9 cellular contexts compared by ENCODE assay signal in the genomic region with DNA sequence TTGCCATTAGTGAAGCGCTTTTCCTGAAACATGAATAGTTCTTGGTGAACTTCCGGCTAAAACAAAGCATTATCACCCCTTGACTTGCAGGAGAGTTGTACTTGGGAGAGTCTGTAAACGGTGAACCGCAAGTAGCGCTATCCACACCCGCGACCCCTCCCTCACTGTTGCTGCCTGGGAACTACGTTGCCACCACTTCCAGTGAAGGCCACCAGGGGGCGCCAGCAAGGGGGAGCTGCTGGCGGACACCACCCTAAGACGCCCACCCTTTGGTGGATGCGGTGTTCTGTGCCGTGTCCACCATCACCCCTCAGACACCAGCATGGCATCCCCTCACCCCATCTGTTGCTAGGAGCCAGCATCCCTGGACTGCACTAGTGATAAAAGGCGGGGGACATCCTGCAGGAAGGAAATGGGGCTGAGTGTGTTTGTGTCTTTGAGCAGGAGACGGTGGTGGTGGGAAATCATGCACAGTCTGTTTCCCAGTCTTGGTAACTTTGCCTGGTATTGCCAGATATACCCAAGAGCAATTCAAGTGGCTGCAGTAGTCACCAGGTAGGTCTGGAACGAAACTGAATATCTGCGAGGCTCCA.
DNase-seq lines count a peak whose midpoint lies in the region; ATAC-seq and TF ChIP-seq lines count a peak whose summit lies in the region.
"Had no signal": no experiment of that assay in that cellular context is flagged by ENCODE, and none has a peak within 500 bp of the region (broad histone marks: within the 10 kb centered on the region; RNA-seq: fewer than 3 reads in every experiment).

No MANE protein-coding gene starts in this region.

- peaks cover 4% of the 10 kb centered on the region; the same call in 1 of the 3 replicates for H3K9me3 Mint-ChIP-seq in GM23338
- H3K9me3 Mint-ChIP-seq in osteocyte (ENCODE audit: unreplicated experiment), result no peaks in the 10 kb centered on the region
- H3K9me3 Mint-ChIP-seq: T-helper 1 cell treated with Interleukin-12 subunit alpha and Interleukin-12 subunit beta and Interleukin-4 antibody, amounts not matched to agents 30 μg/mL and 1 μg/mL, for 36 hours had no signal

- no peaks in the 10 kb centered on the region for H3K36me3 ChIP-seq in GM23338 (ENCODE audit: insufficient read depth)

- H3K9me2 ChIP-seq in GM23338 (ENCODE audit: insufficient read depth), result 0 out of 2 replicates have a peak, but pooled peaks cover 4% of the 10 kb centered on the region

- no peaks in the 10 kb centered on the region for H3F3A ChIP-seq in GM23338 (replicated peaks; ENCODE audit: low read depth)

- H3K27me3 Mint-ChIP-seq in GM23338 (ENCODE audit: insufficient read depth, low read depth, poor library complexity) (peaks cover 5% of the 10 kb centered on the region), osteocyte (ENCODE audit: unreplicated experiment) (no peaks in the 10 kb centered on the region)

- H2AFZ ChIP-seq in GM23338, result no peak overlapping the region

- ATAC-seq in GM23338 (peak; percentile 99), HG03460 (IDR thresholded peaks at IDR 0.05; ENCODE audit: unreplicated experiment) (no peak)

- H3K4me2 ChIP-seq in GM23338, result no peak overlapping the region

- H3K27ac Mint-ChIP-seq in GM23338 (no peak overlapping the region), osteocyte (ENCODE audit: unreplicated experiment) (no peak overlapping the region)
- H3K27ac Mint-ChIP-seq: T-helper 1 cell treated with Interleukin-12 subunit alpha and Interleukin-12 subunit beta and Interleukin-4 antibody, amounts not matched to agents 30 μg/mL and 1 μg/mL, for 36 hours had no signal

- H4K20me1 ChIP-seq in GM23338 (replicated peaks; ENCODE audit: insufficient read depth), result no peaks in the 10 kb centered on the region

- peak; percentile 88 for DNase-seq in GM23338 (ENCODE audit: low spot score)
- peak; percentile 24 for DNase-seq in UCSD-AML1 (lab: John Stamatoyannopoulos, UW; ENCODE audit: unreplicated experiment)
- peak; percentile 24 for DNase-seq in effector CD8-positive, alpha-beta T cell (lab: John Stamatoyannopoulos, UW)
- no peak for DNase-seq in osteocyte (ENCODE audit: extremely low spot score, unreplicated experiment)
- no peak for DNase-seq in NCI-H1694 (lab: John Stamatoyannopoulos, UW)
- DNase-seq in NCI-H2196 treated with DMSO at 0.1 percent for 48 hours (lab: John Stamatoyannopoulos, UW; ENCODE audit: unreplicated experiment), result no peak
- DNase-seq in inferior parietal cortex (ENCODE audit: extremely low spot score), result no peak

- peak; percentile 98 for TF ChIP-seq CTCF in GM23338 (conservative IDR thresholded peaks at IDR 0.05; ENCODE audit: low read depth in 2 of 2)
- peak; percentile 70 for TF ChIP-seq CTCF in osteocyte (IDR thresholded peaks at IDR 0.05)

- H3K4me1 Mint-ChIP-seq in GM23338 (0 out of 3 replicates have a peak, but pooled peaks cover 4% of the 10 kb centered on the region), osteocyte (ENCODE audit: unreplicated experiment) (peaks cover 7% of the 10 kb centered on the region)

- no peaks in the 10 kb centered on the region for H3K79me2 ChIP-seq in GM23338 (replicated peaks; ENCODE audit: insufficient read depth)

- H3K4me3 Mint-ChIP-seq in GM23338 (no peak overlapping the region), osteocyte (ENCODE audit: unreplicated experiment) (no peak overlapping the region)
- H3K4me3 Mint-ChIP-seq: T-helper 1 cell treated with Interleukin-12 subunit alpha and Interleukin-12 subunit beta and Interleukin-4 antibody, amounts not matched to agents 30 μg/mL and 1 μg/mL, for 36 hours had no signal

- H3K27ac ChIP-seq in GM23338 (ENCODE audit: low read depth), result no peak overlapping the region

- H3K4me1 ChIP-seq in GM23338 (ENCODE audit: insufficient read depth), result no peaks in the 10 kb centered on the region

- no peaks in the 10 kb centered on the region for H3K27me3 ChIP-seq in GM23338 (ENCODE audit: insufficient read depth)

- no peaks in the 10 kb centered on the region for H3K36me3 Mint-ChIP-seq in GM23338 (ENCODE audit: low read depth)
- H3K36me3 Mint-ChIP-seq in osteocyte (ENCODE audit: unreplicated experiment), result peaks cover 21% of the 10 kb centered on the region

- H3K4me3 ChIP-seq in GM23338, result no peak overlapping the region

TF ChIP-seq in GM23338, 12 proteins besides CTCF, POLR2A, EP300 and RAD21:
- TF ChIP-seq STAT1 (IDR thresholded peaks at IDR 0.05; ENCODE audit: unreplicated experiment) (no peak), CREB1 (CRISPR knock-in tag; IDR thresholded peaks at IDR 0.05; ENCODE audit: low read depth) (0 out of 2 replicates have a peak, but pooled peaks have one; percentile 23)

Comparison
In these comparisons a context has a peak if more than half of its experiments do, and no peak if none do; other contexts are left out.
1. DNase-seq: peak in GM23338 (single experiment), UCSD-AML1 (single experiment) and effector CD8-positive, alpha-beta T cell (single experiment); none in osteocyte (single experiment), NCI-H1694 (single experiment), NCI-H2196 treated with DMSO at 0.1 percent for 48 hours (single experiment) and inferior parietal cortex (single experiment).